11 cellular contexts compared by ENCODE assay signal in the genomic region with DNA sequence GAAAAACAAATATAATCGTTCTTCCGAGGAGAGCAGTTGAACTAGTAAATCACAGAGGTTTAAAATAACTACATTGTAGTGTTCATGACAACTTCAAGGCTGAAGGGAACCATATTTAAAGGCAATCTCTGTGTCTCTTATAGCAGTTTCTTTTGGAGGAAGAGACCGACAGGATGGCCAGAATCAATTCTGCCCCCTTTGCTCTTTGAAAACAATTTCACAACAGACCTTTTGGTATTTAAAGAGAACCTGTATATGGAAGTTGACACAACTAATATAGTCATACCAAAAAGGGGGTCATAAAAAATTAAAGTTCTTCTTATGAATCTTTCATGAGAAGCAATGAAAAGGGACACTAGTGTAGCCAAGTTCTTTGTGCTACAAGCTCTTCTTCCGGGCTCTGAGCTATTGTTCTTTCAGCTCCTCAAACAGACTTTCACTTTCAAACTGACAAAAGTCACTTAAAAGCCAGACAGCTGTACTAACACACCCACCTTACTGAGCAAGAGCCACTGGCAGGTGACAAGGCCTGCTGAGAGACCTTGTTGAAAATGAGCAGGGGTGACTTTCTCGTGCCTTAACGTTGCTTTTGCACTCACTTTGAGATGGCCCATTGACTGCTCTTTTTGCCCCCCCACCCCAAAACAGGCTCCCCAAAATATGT. TPM values are rescaled to one million over a fixed set of nuclear protein-coding genes. Genes with fewer than 3 reads are reported as not detected.
DNase-seq lines count a peak whose midpoint lies in the region; ATAC-seq and TF ChIP-seq lines count a peak whose summit lies in the region.
"Had no signal": no experiment of that assay in that cellular context is flagged by ENCODE, and none has a peak within 500 bp of the region (broad histone marks: within the 10 kb centered on the region; RNA-seq: fewer than 3 reads in every experiment).

No MANE protein-coding gene starts in this region.

- no peaks in the 10 kb centered on the region for H3K9me3 Mint-ChIP-seq in CD4-positive, alpha-beta T cell
- H3K9me3 Mint-ChIP-seq: H9 had no signal

- no peak overlapping the region for H3K27ac ChIP-seq in CD4-positive, alpha-beta T cell (ENCODE audit: low read depth, low read length)
- H3K27ac ChIP-seq in GM23248 = no peak overlapping the region
- H3K27ac ChIP-seq: BLaER1 treated with 17β-estradiol and CSF1 and Interleukin-3, amounts not matched to agents 10 nM and 100 nM had no signal

- ATAC-seq in CD4-positive, alpha-beta T cell (ENCODE audit: poor library complexity) = peak; percentile 59
- ATAC-seq in GM18870 (IDR thresholded peaks at IDR 0.05; ENCODE audit: unreplicated experiment) = peak; percentile 92
- ATAC-seq in HG03378 (IDR thresholded peaks at IDR 0.05; ENCODE audit: unreplicated experiment) = peak; percentile 72
- no peak for ATAC-seq in GM18907 (IDR thresholded peaks at IDR 0.05; ENCODE audit: unreplicated experiment)

- H3K4me3 Mint-ChIP-seq in CD4-positive, alpha-beta T cell = no peak overlapping the region
- H3K4me3 Mint-ChIP-seq: H9 had no signal

- H3K4me2 ChIP-seq in GM23248 (ENCODE audit: unreplicated experiment) = no peak overlapping the region
- H3K4me2 ChIP-seq: BLaER1 treated with 17β-estradiol and CSF1 and Interleukin-3, amounts not matched to agents 10 nM and 100 nM had no signal

- no peak for DNase-seq in CD4-positive, alpha-beta T cell
- peak; percentile 78 for DNase-seq in SHP77 treated with DMSO at 0.1 percent for 48 hours (lab: John Stamatoyannopoulos, UW)
- DNase-seq in GDM1 (lab: John Stamatoyannopoulos, UW) = no peak
- DNase-seq in GM23248 = no peak
- no peak for DNase-seq in G401 (ENCODE audit: low spot score)
- DNase-seq: H9 had no signal

- no peak overlapping the region for H3K9ac ChIP-seq in GM23248
- H3K9ac ChIP-seq: BLaER1 treated with 17β-estradiol and CSF1 and Interleukin-3, amounts not matched to agents 10 nM and 100 nM had no signal

- no peaks in the 10 kb centered on the region for H3K27me3 ChIP-seq in CD4-positive, alpha-beta T cell (ENCODE audit: control insufficient read depth, insufficient read depth, low read length)
- no peaks in the 10 kb centered on the region for H3K27me3 ChIP-seq in GM23248 (replicated peaks; ENCODE audit: insufficient read depth)
- H3K27me3 ChIP-seq: BLaER1 treated with 17β-estradiol and CSF1 and Interleukin-3, amounts not matched to agents 10 nM and 100 nM had no signal

- H3K4me1 Mint-ChIP-seq in CD4-positive, alpha-beta T cell (ENCODE audit: low read depth) = peaks cover 11% of the 10 kb centered on the region

- no peak for TF ChIP-seq CTCF in CD4-positive, alpha-beta T cell (IDR thresholded peaks at IDR 0.05)

- POLR2A ChIA-PET in CD4-positive, alpha-beta T cell (lab: Charles Lee) = no interaction called here

- H3K4me3 ChIP-seq in GM23248 = no peak overlapping the region
- H3K4me3 ChIP-seq: BLaER1 treated with 17β-estradiol and CSF1 and Interleukin-3, amounts not matched to agents 10 nM and 100 nM; lung had no signal

- H3K9me2 ChIP-seq in GM23248 (ENCODE audit: insufficient read depth) = no peaks in the 10 kb centered on the region

- no peaks in the 10 kb centered on the region for H3K9me3 ChIP-seq in CD4-positive, alpha-beta T cell (ENCODE audit: control insufficient read depth, low read length)
- H3K9me3 ChIP-seq in GM23248 (ENCODE audit: low read depth) = no peaks in the 10 kb centered on the region
- H3K9me3 ChIP-seq: BLaER1 treated with 17β-estradiol and CSF1 and Interleukin-3, amounts not matched to agents 10 nM and 100 nM had no signal

- in situ Hi-C loops in GM23248 (cut with MboI) = no loop called here
- in situ Hi-C loops in G401 (cut with HindIII; ENCODE audit: low sequenced_read_pairs) = no loop called here

- H3K36me3 Mint-ChIP-seq in CD4-positive, alpha-beta T cell (ENCODE audit: low read depth) = no peaks in the 10 kb centered on the region

- H3K4me1 ChIP-seq in GM23248 (ENCODE audit: insufficient read depth) = no peaks in the 10 kb centered on the region
- H3K4me1 ChIP-seq: BLaER1 treated with 17β-estradiol and CSF1 and Interleukin-3, amounts not matched to agents 10 nM and 100 nM had no signal

- CTCF ChIA-PET in CD4-positive, alpha-beta T cell (lab: Charles Lee) = no interaction called here

- H2AFZ ChIP-seq in GM23248 = no peak overlapping the region

- H3K27me3 Mint-ChIP-seq in CD4-positive, alpha-beta T cell = peaks cover 9% of the 10 kb centered on the region

- intact Hi-C loops in CD4-positive, alpha-beta T cell (cut with DNase I, micrococcal nuclease) = no loop called here

- no peaks in the 10 kb centered on the region for H3K36me3 ChIP-seq in GM23248 (ENCODE audit: low read depth)

- peak overlapping the region; percentile 34 for H3K27ac Mint-ChIP-seq in CD4-positive, alpha-beta T cell
- H3K27ac Mint-ChIP-seq: H9 had no signal

- H4K20me1 ChIP-seq in GM23248 (ENCODE audit: insufficient read depth) = no peaks in the 10 kb centered on the region
- H4K20me1 ChIP-seq: BLaER1 treated with 17β-estradiol and CSF1 and Interleukin-3, amounts not matched to agents 10 nM and 100 nM had no signal

- WGBS in GM23248 (ENCODE audit: low coverage in 1 of 2, low lambda C conversion rate in 2 of 2, missing lambda C conversion rate in 2 of 2), 2 experiments = 48 to 53% methylated on average over 6 of the region's 6 CpGs

- no peaks in the 10 kb centered on the region for H3F3A ChIP-seq in GM23248 (ENCODE audit: insufficient read depth)

- no peaks in the 10 kb centered on the region for H3K79me2 ChIP-seq in GM23248 (ENCODE audit: insufficient read depth)

RNA-seq across cellular contexts. Expression of a gene that starts 31.0 kb away (rescaled TPM):
- total RNA-seq in CD4-positive, alpha-beta T cell = under 1 TPM in 1 of 2 experiments, not detected in 1; 0.03 TPM
- total RNA-seq in GM23248 (2014; rRNA removed; shearing (Covaris generic)) = under 0.01 and 0.13 TPM in 2 replicates
- polyA plus RNA-seq in GM23248 (2016; fragmentation: Nextera tagmentation; extraction: Ambion mirVana) = 0.20 and 0.35 TPM in 2 replicates
- not detected in 2 replicates for total RNA-seq in G401 (2014; rRNA removed; shearing (Covaris generic))
